In the genomic region with DNA sequence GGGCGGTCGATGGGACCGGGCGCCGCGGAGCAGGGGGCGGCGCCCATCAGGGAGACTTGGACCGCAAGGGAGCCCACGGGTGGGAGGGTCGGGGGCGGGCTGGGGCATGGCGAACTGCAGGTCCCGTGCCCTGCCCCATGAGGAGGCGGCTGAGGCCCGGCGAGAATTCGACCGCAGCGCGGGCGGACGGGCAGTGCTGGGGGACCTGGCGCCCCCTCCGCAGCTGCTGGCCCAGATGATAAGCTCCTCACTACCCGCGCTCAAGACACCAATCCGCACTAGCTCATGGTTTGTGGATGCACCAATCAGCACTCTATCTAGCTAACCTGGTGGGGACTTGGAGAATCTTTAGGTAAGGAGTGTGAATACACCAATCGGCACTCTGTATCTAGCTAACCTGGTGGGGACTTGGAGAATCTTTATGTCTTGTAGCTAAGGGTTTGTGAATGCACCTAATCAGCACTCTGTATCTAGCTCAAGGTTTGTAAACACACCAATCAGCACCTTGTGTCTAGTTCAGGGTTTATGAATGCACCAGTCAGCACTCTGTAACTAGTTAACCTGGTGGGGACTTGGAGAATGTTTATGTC, we compare ENCODE assay signal across 12 cellular contexts. TPM values are rescaled to one million over a fixed set of nuclear protein-coding genes. Genes with fewer than 3 reads are reported as not detected.
DNase-seq lines count a peak whose midpoint lies in the region; ATAC-seq and TF ChIP-seq lines count a peak whose summit lies in the region.
"Had no signal": no experiment of that assay in that cellular context is flagged by ENCODE, and none has a peak within 500 bp of the region (broad histone marks: within the 10 kb centered on the region; RNA-seq: fewer than 3 reads in every experiment).

No MANE protein-coding gene starts in this region.

- H3K9me2 ChIP-seq in PC-3 (replicated peaks; ENCODE audit: low read length) = no peaks in the 10 kb centered on the region

- peaks cover 19% of the 10 kb centered on the region for H3K36me3 Mint-ChIP-seq in activated naive CD4-positive, alpha-beta T cell treated with anti-CD3 and anti-CD28 coated beads, Interleukin-2, amount 10 ng/mL, durations not matched to agents 7 days and 5 days
- no peaks in the 10 kb centered on the region for H3K36me3 Mint-ChIP-seq in activated naive CD8-positive, alpha-beta T cell
- H3K36me3 Mint-ChIP-seq in stimulated activated effector memory CD8-positive, alpha-beta T cell treated with anti-CD3 and anti-CD28 coated beads, Interleukin-12 subunit alpha, Interleukin-12 subunit beta, amount 100 ng/mL, for 72 hours = peaks cover 20% of the 10 kb centered on the region
- H3K36me3 Mint-ChIP-seq in endothelial cell (ENCODE audit: low read depth, unreplicated experiment) = peaks cover 5% of the 10 kb centered on the region
- no peaks in the 10 kb centered on the region for H3K36me3 Mint-ChIP-seq in nephron progenitor cell (ENCODE audit: low read depth)

- BruUV-seq in PC-3 (replicated peaks; lab: Mats Ljungman, UMichigan) = no TSS peak

- no peaks in the 10 kb centered on the region for H3F3A ChIP-seq in PC-3 (ENCODE audit: low read length, unreplicated experiment)

- peak overlapping the region; percentile 92 for H3K27ac Mint-ChIP-seq in activated naive CD4-positive, alpha-beta T cell treated with anti-CD3 and anti-CD28 coated beads, Interleukin-2, amount 10 ng/mL, durations not matched to agents 7 days and 5 days
- H3K27ac Mint-ChIP-seq in activated naive CD8-positive, alpha-beta T cell = no peak overlapping the region
- H3K27ac Mint-ChIP-seq in stimulated activated effector memory CD8-positive, alpha-beta T cell treated with anti-CD3 and anti-CD28 coated beads, Interleukin-12 subunit alpha, Interleukin-12 subunit beta, amount 100 ng/mL, for 72 hours = no peak overlapping the region
- no peak overlapping the region for H3K27ac Mint-ChIP-seq in endothelial cell (ENCODE audit: unreplicated experiment)
- no peak overlapping the region for H3K27ac Mint-ChIP-seq in nephron progenitor cell

- H3K4me3 Mint-ChIP-seq in activated naive CD4-positive, alpha-beta T cell treated with anti-CD3 and anti-CD28 coated beads, Interleukin-2, amount 10 ng/mL, durations not matched to agents 7 days and 5 days = peak overlapping the region; percentile 50
- peak overlapping the region; percentile 59 for H3K4me3 Mint-ChIP-seq in activated naive CD8-positive, alpha-beta T cell
- H3K4me3 Mint-ChIP-seq in stimulated activated effector memory CD8-positive, alpha-beta T cell treated with anti-CD3 and anti-CD28 coated beads, Interleukin-12 subunit alpha, Interleukin-12 subunit beta, amount 100 ng/mL, for 72 hours = peak overlapping the region; percentile 64
- no peak overlapping the region for H3K4me3 Mint-ChIP-seq in endothelial cell (ENCODE audit: unreplicated experiment)
- no peak overlapping the region for H3K4me3 Mint-ChIP-seq in nephron progenitor cell

- ATAC-seq in stimulated activated effector memory CD8-positive, alpha-beta T cell treated with anti-CD3 and anti-CD28 coated beads, Interleukin-12 subunit alpha, Interleukin-12 subunit beta, amount 100 ng/mL, for 72 hours = peak; percentile 47
- no peak for ATAC-seq in PC-3

- H3K27ac ChIP-seq in PC-3 (ENCODE audit: low read length) = no peak overlapping the region
- H3K27ac ChIP-seq: brain microvascular endothelial cell, transverse colon, VCaP had no signal

- DNase-seq in activated naive CD4-positive, alpha-beta T cell treated with anti-CD3 and anti-CD28 coated beads, Interleukin-2, amount 10 ng/mL, durations not matched to agents 7 days and 5 days = no peak
- DNase-seq in activated naive CD4-positive, alpha-beta T cell (lab: John Stamatoyannopoulos, UW) = no peak
- peak; percentile 62 for DNase-seq in NCI-H146 (lab: John Stamatoyannopoulos, UW)
- DNase-seq in stimulated activated effector memory CD8-positive, alpha-beta T cell treated with anti-CD3 and anti-CD28 coated beads, Interleukin-12 subunit alpha, Interleukin-12 subunit beta, amount 100 ng/mL, for 72 hours (ENCODE audit: low spot score in 2 of 2) = no peak
- DNase-seq in endothelial cell (ENCODE audit: low spot score) = no peak
- DNase-seq in PC-3 = no peak
- DNase-seq in nephron progenitor cell = no peak
- DNase-seq: brain microvascular endothelial cell, DMS79, transverse colon had no signal

- CTCF ChIA-PET in activated naive CD4-positive, alpha-beta T cell treated with anti-CD3 and anti-CD28 coated beads, Interleukin-2, amount 10 ng/mL, durations not matched to agents 7 days and 5 days (lab: Charles Lee) = interaction anchor here (0.6 to 1.6 kb wide), 5 partner anchors 11 to 126 kb away, joined by 3 to 4 read pairs (median 3); no protein-coding TSS in a partner anchor
- CTCF ChIA-PET in PC-3 (lab: Charles Lee) = no interaction called here

- H4K20me1 ChIP-seq in PC-3 (ENCODE audit: low read length) = no peaks in the 10 kb centered on the region

- no peak for TF ChIP-seq CTCF in endothelial cell (IDR thresholded peaks at IDR 0.05; ENCODE audit: unreplicated experiment)
- no peak for TF ChIP-seq CTCF in PC-3 (conservative IDR thresholded peaks at IDR 0.05; ENCODE audit: low read depth, low read length)
- no peak for TF ChIP-seq CTCF in nephron progenitor cell (IDR thresholded peaks at IDR 0.05)

- H2AFZ ChIP-seq in PC-3 (ENCODE audit: low read length) = no peak overlapping the region

- no peaks in the 10 kb centered on the region; the same call in 1 of the 2 replicates for H3K4me1 ChIP-seq in PC-3 (ENCODE audit: insufficient read depth, low read length)

- H3K27me3 Mint-ChIP-seq in activated naive CD4-positive, alpha-beta T cell treated with anti-CD3 and anti-CD28 coated beads, Interleukin-2, amount 10 ng/mL, durations not matched to agents 7 days and 5 days = peaks cover 13% of the 10 kb centered on the region
- no peaks in the 10 kb centered on the region for H3K27me3 Mint-ChIP-seq in activated naive CD8-positive, alpha-beta T cell
- H3K27me3 Mint-ChIP-seq in endothelial cell (ENCODE audit: unreplicated experiment) (peaks cover 10% of the 10 kb centered on the region), nephron progenitor cell (ENCODE audit: low read depth, poor library complexity) (peaks cover 6% of the 10 kb centered on the region)

- peaks cover 22% of the 10 kb centered on the region for H3K9me3 Mint-ChIP-seq in activated naive CD4-positive, alpha-beta T cell treated with anti-CD3 and anti-CD28 coated beads, Interleukin-2, amount 10 ng/mL, durations not matched to agents 7 days and 5 days
- no peaks in the 10 kb centered on the region for H3K9me3 Mint-ChIP-seq in activated naive CD8-positive, alpha-beta T cell (ENCODE audit: low read depth)
- H3K9me3 Mint-ChIP-seq in stimulated activated effector memory CD8-positive, alpha-beta T cell treated with anti-CD3 and anti-CD28 coated beads, Interleukin-12 subunit alpha, Interleukin-12 subunit beta, amount 100 ng/mL, for 72 hours = no peaks in the 10 kb centered on the region
- H3K9me3 Mint-ChIP-seq in endothelial cell (ENCODE audit: unreplicated experiment) (no peaks in the 10 kb centered on the region), nephron progenitor cell (peaks cover 22% of the 10 kb centered on the region)

- POLR2A ChIA-PET in PC-3 (lab: Charles Lee; ENCODE audit: unreplicated experiment) = no interaction called here

- no peaks in the 10 kb centered on the region for H3K9me3 ChIP-seq in PC-3 (ENCODE audit: low read length)
- H3K9me3 ChIP-seq: transverse colon had no signal

- H3K79me2 ChIP-seq in PC-3 (ENCODE audit: low read length) = no peaks in the 10 kb centered on the region

- no peak overlapping the region for H3K9ac ChIP-seq in PC-3 (ENCODE audit: low read length)

- H3K27me3 ChIP-seq in PC-3 (ENCODE audit: low read length) = no peaks in the 10 kb centered on the region
- H3K27me3 ChIP-seq: brain microvascular endothelial cell, transverse colon had no signal

- H3K4me2 ChIP-seq in PC-3 (ENCODE audit: low read length) = no peak overlapping the region

- H3K36me3 ChIP-seq in PC-3 (ENCODE audit: low read depth, low read length) = no peaks in the 10 kb centered on the region
- H3K36me3 ChIP-seq: brain microvascular endothelial cell, transverse colon had no signal

- no peak overlapping the region for H3K4me3 ChIP-seq in PC-3 (ENCODE audit: low read length)

- H3K4me1 Mint-ChIP-seq in activated naive CD4-positive, alpha-beta T cell treated with anti-CD3 and anti-CD28 coated beads, Interleukin-2, amount 10 ng/mL, durations not matched to agents 7 days and 5 days = peaks cover 48% of the 10 kb centered on the region
- H3K4me1 Mint-ChIP-seq in activated naive CD8-positive, alpha-beta T cell (ENCODE audit: low read depth) = peaks cover 46% of the 10 kb centered on the region
- H3K4me1 Mint-ChIP-seq in stimulated activated effector memory CD8-positive, alpha-beta T cell treated with anti-CD3 and anti-CD28 coated beads, Interleukin-12 subunit alpha, Interleukin-12 subunit beta, amount 100 ng/mL, for 72 hours = peaks cover 20% of the 10 kb centered on the region
- H3K4me1 Mint-ChIP-seq in endothelial cell (ENCODE audit: unreplicated experiment) (peaks cover 10% of the 10 kb centered on the region), nephron progenitor cell (peaks cover 15% of the 10 kb centered on the region)

- intact Hi-C loops in PC-3 (cut with micrococcal nuclease) = no loop called here

RNA-seq across cellular contexts. Expression of a gene that starts 38.5 kb away (rescaled TPM):
- 82.8 TPM for total RNA-seq in endothelial cell (ENCODE audit: unreplicated experiment)
- total RNA-seq in PC-3 (2014; rRNA removed) = 85.8 and 92.5 TPM in 2 replicates

Comparison
In these comparisons a context has a peak if more than half of its experiments do, and no peak if none do; other contexts are left out.
1. H3K4me3 Mint-ChIP-seq: peak in activated naive CD4-positive, alpha-beta T cell treated with anti-CD3 and anti-CD28 coated beads, Interleukin-2, amount 10 ng/mL, durations not matched to agents 7 days and 5 days (single experiment), activated naive CD8-positive, alpha-beta T cell (single experiment) and stimulated activated effector memory CD8-positive, alpha-beta T cell treated with anti-CD3 and anti-CD28 coated beads, Interleukin-12 subunit alpha, Interleukin-12 subunit beta, amount 100 ng/mL, for 72 hours (single experiment); none in endothelial cell (single experiment) and nephron progenitor cell (single experiment).